Comparison of ENCODE assay signal across 11 cellular contexts in the genomic region with DNA sequence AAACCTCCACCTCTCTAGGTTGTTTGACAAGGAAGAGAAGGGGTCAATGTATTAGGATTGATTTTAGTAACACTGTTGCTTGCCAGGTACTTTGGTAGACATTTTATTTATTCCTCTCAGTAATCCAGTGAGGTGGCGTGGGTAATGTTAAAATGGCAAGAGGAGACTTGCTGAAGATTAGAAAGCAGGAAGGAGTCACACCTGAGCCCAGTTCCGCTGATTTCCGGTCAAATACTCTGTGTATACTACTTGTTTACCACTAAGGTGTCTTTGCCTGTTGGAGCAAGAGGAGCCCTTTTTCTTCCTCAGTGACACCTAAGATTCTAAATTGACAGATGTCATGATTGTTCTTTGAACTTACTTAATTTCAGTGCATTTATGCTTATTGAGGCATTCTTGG. TPM values are rescaled to one million over a fixed set of nuclear protein-coding genes. Genes with fewer than 3 reads are reported as not detected.
A peak's percentile ranks its signal among the peaks of the same experiment; 100 is the strongest.
DNase-seq lines count a peak whose midpoint lies in the region; ATAC-seq and TF ChIP-seq lines count a peak whose summit lies in the region.
"Had no signal": no experiment of that assay in that cellular context is flagged by ENCODE, and none has a peak within 500 bp of the region (broad histone marks: within the 10 kb centered on the region; RNA-seq: fewer than 3 reads in every experiment).

No MANE protein-coding gene starts in this region.

- peak overlapping the region; percentile 98 for H3K27ac Mint-ChIP-seq in activated CD4-positive, alpha-beta T cell treated with anti-CD3 and anti-CD28 coated beads for 36 hours

- POLR2A ChIA-PET in activated CD4-positive, alpha-beta T cell treated with anti-CD3 and anti-CD28 coated beads for 36 hours (lab: Charles Lee) = no interaction called here
- POLR2A ChIA-PET in RWPE1 (lab: Yijun Ruan, JAX; ENCODE audit: low non-redundant PET) = no interaction called here

- WGBS in right cardiac atrium = 81% methylated on average over 3 of the region's 3 CpGs

- no peak for DNase-seq in activated CD4-positive, alpha-beta T cell treated with anti-CD3 and anti-CD28 coated beads for 36 hours
- no peak for DNase-seq in activated CD4-positive, alpha-beta T cell treated with anti-CD3 and anti-CD28 coated beads, Interleukin-2, amount 50 U/mL, for 48 hours
- DNase-seq in RWPE1 (ENCODE audit: low spot score) (peak; percentile 18), epithelial cell of proximal tubule (ENCODE audit: low read depth) (no peak), right cardiac atrium (no peak), NCI-H1436 treated with DMSO at 0.1 percent for 48 hours (lab: John Stamatoyannopoulos, UW) (no peak)
- DNase-seq in activated effector memory CD4-positive, alpha-beta T cell treated with anti-CD3 and anti-CD28 coated beads, Interleukin-2, amount 50 U/mL, for 16 hours = no peak
- DNase-seq: GOT3, hippocampal formation had no signal

- no peaks in the 10 kb centered on the region for H3K9me3 Mint-ChIP-seq in activated CD4-positive, alpha-beta T cell treated with anti-CD3 and anti-CD28 coated beads for 36 hours (ENCODE audit: low read depth)

- H3K27me3 ChIP-seq in rectal smooth muscle tissue (ENCODE audit: control insufficient read depth, insufficient read depth, low read length) (no peaks in the 10 kb centered on the region), right cardiac atrium (ENCODE audit: control insufficient read depth, insufficient read depth) (no peaks in the 10 kb centered on the region)

- H3K9me3 ChIP-seq in right cardiac atrium (ENCODE audit: control insufficient read depth, low read length) = no peaks in the 10 kb centered on the region

- peak overlapping the region; percentile 82 for H3K4me3 Mint-ChIP-seq in activated CD4-positive, alpha-beta T cell treated with anti-CD3 and anti-CD28 coated beads for 36 hours

- H3K4me1 ChIP-seq in rectal smooth muscle tissue (ENCODE audit: control insufficient read depth, insufficient read depth, low read length) (no peaks in the 10 kb centered on the region), right cardiac atrium (ENCODE audit: control insufficient read depth, insufficient read depth, low read length) (peaks cover 3% of the 10 kb centered on the region)

- peak overlapping the region; percentile 12 for H3K9ac ChIP-seq in rectal smooth muscle tissue (ENCODE audit: low read length)

- peaks cover 4% of the 10 kb centered on the region for H3K36me3 ChIP-seq in rectal smooth muscle tissue (ENCODE audit: control insufficient read depth, insufficient read depth, low read length)

- intact Hi-C loops in activated CD4-positive, alpha-beta T cell treated with anti-CD3 and anti-CD28 coated beads for 36 hours (cut with DNase I, micrococcal nuclease) = loop anchor here (5.0 to 10.0 kb wide), 7 partner anchors 331 to 1478 kb away; partner anchors contain the start of genes NR2C2 (in 1 of the 2), PLCL2 (in 1 of the 2) and TBC1D5 (in 1 of the 2)
- intact Hi-C loops in right cardiac atrium (cut with DNase I) = loop anchor here in 1 of 4 donors (5.0 kb wide), 1 partner anchor 286 kb away; no protein-coding TSS in a partner anchor

- peaks cover 17% of the 10 kb centered on the region for H3K36me3 Mint-ChIP-seq in activated CD4-positive, alpha-beta T cell treated with anti-CD3 and anti-CD28 coated beads for 36 hours (ENCODE audit: low read depth)

- H3K4me1 Mint-ChIP-seq in activated CD4-positive, alpha-beta T cell treated with anti-CD3 and anti-CD28 coated beads for 36 hours = peaks cover 32% of the 10 kb centered on the region

- peak overlapping the region; percentile 96 for H3K4me3 ChIP-seq in epithelial cell of proximal tubule (ENCODE audit: low read depth, low read length)
- no peak overlapping the region for H3K4me3 ChIP-seq in rectal smooth muscle tissue (ENCODE audit: low read length)
- no peak overlapping the region for H3K4me3 ChIP-seq in right cardiac atrium (ENCODE audit: low read length)
- H3K4me3 ChIP-seq: coronary artery had no signal

- ATAC-seq in activated CD4-positive, alpha-beta T cell treated with anti-CD3 and anti-CD28 coated beads for 36 hours = no peak
- no peak for ATAC-seq in right cardiac atrium

- H3K27ac ChIP-seq in RWPE1 (no peak overlapping the region), rectal smooth muscle tissue (ENCODE audit: low read depth, low read length) (no peak overlapping the region), right cardiac atrium (ENCODE audit: low read length) (no peak overlapping the region)

- no peaks in the 10 kb centered on the region for H3K27me3 Mint-ChIP-seq in activated CD4-positive, alpha-beta T cell treated with anti-CD3 and anti-CD28 coated beads for 36 hours

- TF ChIP-seq CTCF in RWPE1 (conservative IDR thresholded peaks at IDR 0.05; ENCODE audit: low read depth) (no peak), epithelial cell of proximal tubule (conservative IDR thresholded peaks at IDR 0.05; ENCODE audit: low read depth, low read length) (no peak)

- CTCF ChIA-PET in activated CD4-positive, alpha-beta T cell treated with anti-CD3 and anti-CD28 coated beads for 36 hours (lab: Charles Lee) = interaction anchor here (1.1 to 6.2 kb wide), 10 partner anchors 15 to 333 kb away, joined by 3 to 86 read pairs (median 12); no protein-coding TSS in a partner anchor
- CTCF ChIA-PET in RWPE1 (lab: Yijun Ruan, JAX) = no interaction called here

RNA-seq across cellular contexts. Expression of gene OXNAD1, which starts 1.7 kb away (rescaled TPM):
- total RNA-seq in activated CD4-positive, alpha-beta T cell treated with anti-CD3 and anti-CD28 coated beads for 36 hours = 10 to 100 TPM; 27.7 to 34.6 TPM
- 6.1 and 14.2 TPM in 2 replicates for total RNA-seq in epithelial cell of proximal tubule
- 10 to 100 TPM; 13.9 to 14.7 (median 14.3) TPM for total RNA-seq in right cardiac atrium
- polyA plus RNA-seq in right cardiac atrium = 6.5 TPM

RNA-seq across cellular contexts. Expression of gene DPH3, which starts 2.0 kb away (rescaled TPM):
- 10 to 100 TPM; 13.0 to 17.8 TPM for total RNA-seq in activated CD4-positive, alpha-beta T cell treated with anti-CD3 and anti-CD28 coated beads for 36 hours
- total RNA-seq in epithelial cell of proximal tubule (12.6 and 19.0 TPM in 2 replicates), right cardiac atrium (10 to 100 TPM; 19.0 to 24.2 (median 21.5) TPM)
- 14.7 TPM for polyA plus RNA-seq in right cardiac atrium
